In genomic region chr10:86960003-86960862, GRCh38 we compare ENCODE assay signal across 8 cellular contexts. TPM values are rescaled to one million over a fixed set of nuclear protein-coding genes. Genes with fewer than 3 reads are reported as not detected.
A peak's percentile ranks its signal among the peaks of the same experiment; 100 is the strongest.
DNase-seq lines count a peak whose midpoint lies in the region; ATAC-seq and TF ChIP-seq lines count a peak whose summit lies in the region.

No MANE protein-coding gene starts in this region.

- no peak overlapping the region for H3K9ac ChIP-seq in stomach smooth muscle (ENCODE audit: low read length in 2 of 2)

- DNase-seq in A172 (ENCODE audit: low spot score) (peak; percentile 67), GM10266 (ENCODE audit: extremely low spot score) (peak; percentile 81), NCI-H69 (lab: John Stamatoyannopoulos, UW) (peak; percentile 55), astrocyte of the cerebellum (ENCODE audit: low read depth) (no peak), iPS-NIHi11 (ENCODE audit: low spot score) (peak; percentile 84), NK-92 (lab: John Stamatoyannopoulos, UW; ENCODE audit: unreplicated experiment) (no peak)

- TF ChIP-seq CTCF in GM10266 (IDR thresholded peaks at IDR 0.05; ENCODE audit: control insufficient read depth, insufficient read depth, low read depth, missing control alignments) (peak; percentile 93), astrocyte of the cerebellum (IDR thresholded peaks at IDR 0.05; ENCODE audit: low read depth, low read length, missing control alignments) (peak; percentile 62)

- peak overlapping the region; percentile 11 for H3K27ac ChIP-seq in stomach smooth muscle (ENCODE audit: low read length)

- H3K27me3 ChIP-seq in stomach smooth muscle (ENCODE audit: control insufficient read depth in 1 of 2, insufficient read depth in 2 of 2, low read length in 2 of 2), result peaks cover 0 to 7% of the 10 kb centered on the region in 2 donors

- H3K36me3 ChIP-seq in stomach smooth muscle (ENCODE audit: control insufficient read depth in 2 of 2, insufficient read depth in 2 of 2, low read length in 2 of 2), result no peaks in the 10 kb centered on the region

- peak; percentile 67 for ATAC-seq in HG02571 (IDR thresholded peaks at IDR 0.05; ENCODE audit: unreplicated experiment)

- H3K9me3 ChIP-seq in stomach smooth muscle (ENCODE audit: control insufficient read depth in 2 of 2, low read length in 2 of 2), result no peaks in the 10 kb centered on the region

- in situ Hi-C loops in astrocyte of the cerebellum (cut with HindIII; ENCODE audit: low sequenced_read_pairs), result no loop called here

- H3K4me3 ChIP-seq in astrocyte of the cerebellum (ENCODE audit: low read depth, low read length) (no peak overlapping the region), stomach smooth muscle (ENCODE audit: low read length in 2 of 2) (peak overlapping the region in 1 of 2 donors; percentile 15)

- H3K4me1 ChIP-seq in stomach smooth muscle (ENCODE audit: control insufficient read depth, insufficient read depth, low read length), result peaks cover 51% of the 10 kb centered on the region

RNA-seq across cellular contexts. Expression of gene SNCG, which starts 1.8 kb away (rescaled TPM):
- 8.8 and 16.0 TPM in 2 replicates for total RNA-seq in A172 (2014; rRNA removed; shearing (Covaris generic))

RNA-seq across cellular contexts. Expression of gene MMRN2, which starts 2.8 kb away (rescaled TPM):
- 1.7 TPM in 1 of 2 replicates, not detected in the other for total RNA-seq in A172 (2014; rRNA removed; shearing (Covaris generic))

RNA-seq across cellular contexts. Expression of gene ADIRF, which starts 8.0 kb away (rescaled TPM):
- total RNA-seq in A172 (2014; rRNA removed; shearing (Covaris generic)), result not detected in 2 replicates

RNA-seq across cellular contexts. Expression of gene FAM25A, which starts 59.9 kb away (rescaled TPM):
- not detected in 2 replicates for total RNA-seq in A172 (2014; rRNA removed; shearing (Covaris generic))

Comparison
In these comparisons a context has a peak if more than half of its experiments do, and no peak if none do; other contexts are left out.
1. DNase-seq: peak in A172 (single experiment), GM10266 (single experiment), NCI-H69 (single experiment) and iPS-NIHi11 (single experiment); none in astrocyte of the cerebellum (single experiment) and NK-92 (single experiment).